In genomic region chr2:78476619-78477229, GRCh38 we compare ENCODE assay signal across 14 cellular contexts.
A peak's percentile ranks its signal among the peaks of the same experiment; 100 is the strongest.
DNase-seq lines count a peak whose midpoint lies in the region; ATAC-seq, FAIRE-seq and TF ChIP-seq lines count a peak whose summit lies in the region.
"Had no signal": no experiment of that assay in that cellular context is flagged by ENCODE, and none has a peak within 500 bp of the region (broad histone marks: within the 10 kb centered on the region; RNA-seq: fewer than 3 reads in every experiment).

No MANE protein-coding gene starts in this region.

- H3K23ac ChIP-seq in mesendoderm (ENCODE audit: low read length) = no peak overlapping the region

- TF ChIP-seq POLR2A in HepG2 (IDR thresholded peaks at IDR 0.05; ENCODE audit: insufficient read depth in 1 of 2, low read depth in 2 of 2, low read length in 2 of 2) (no peak), right lobe of liver (IDR thresholded peaks at IDR 0.05) (no peak), K562 (conservative IDR thresholded peaks at IDR 0.05) (no peak)

- no peak overlapping the region for H3K4ac ChIP-seq in mesendoderm (ENCODE audit: low read depth, low read length)

- TF ChIP-seq EP300 in HepG2 (IDR thresholded peaks at IDR 0.05; ENCODE audit: low read depth in 2 of 2, low read length in 2 of 2) = no peak
- no peak for TF ChIP-seq EP300 in HepG2 (CRISPR knock-in tag; IDR thresholded peaks at IDR 0.05; ENCODE audit: borderline replicate concordance)
- no peak for TF ChIP-seq EP300 in K562 (IDR thresholded peaks at IDR 0.05; ENCODE audit: low read length)

- no peak overlapping the region for H3K27ac ChIP-seq in HepG2 (ENCODE audit: extremely low read length, insufficient read depth, low read length)
- no peak overlapping the region for H3K27ac ChIP-seq in right lobe of liver
- no peak overlapping the region for H3K27ac ChIP-seq in K562 (ENCODE audit: extremely low read depth, low read depth, low read length)
- no peak overlapping the region for H3K27ac ChIP-seq in mesendoderm (ENCODE audit: low read depth, low read length)
- H3K27ac ChIP-seq: 22Rv1, BLaER1 had no signal

- H3K4me1 ChIP-seq in HepG2 (ENCODE audit: insufficient read depth, low read length) (no peaks in the 10 kb centered on the region), right lobe of liver (no peaks in the 10 kb centered on the region), K562 (replicated peaks in 1 of 2; ENCODE audit: control insufficient read depth in 2 of 2, insufficient read depth in 2 of 2, low read length in 2 of 2) (no peaks in the 10 kb centered on the region), mesendoderm (ENCODE audit: control insufficient read depth, low read depth, low read length) (no peaks in the 10 kb centered on the region)
- H3K4me1 ChIP-seq: BLaER1, HAP-1 had no signal

- ATAC-seq in HepG2 (no peak), right lobe of liver (no peak), K562 (no peak)
- ATAC-seq: GM12878 had no signal

- H3K56ac ChIP-seq in mesendoderm (ENCODE audit: low read length) = no peak overlapping the region

- no peaks in the 10 kb centered on the region for H3K9me3 ChIP-seq in HepG2 (ENCODE audit: low read length)
- no peaks in the 10 kb centered on the region for H3K9me3 ChIP-seq in right lobe of liver
- H3K9me3 ChIP-seq in K562 (replicated peaks; ENCODE audit: control insufficient read depth, insufficient read depth, low read depth, low read length) = no peaks in the 10 kb centered on the region
- H3K9me3 ChIP-seq: BLaER1, HAP-1 had no signal

- no peak overlapping the region for H2BK5ac ChIP-seq in mesendoderm (ENCODE audit: low read length)

- H3K79me2 ChIP-seq in HepG2 (ENCODE audit: insufficient read depth, low read length) (peaks cover 64% of the 10 kb centered on the region), K562 (ENCODE audit: control insufficient read depth, insufficient read depth, low read length) (peaks cover 27% of the 10 kb centered on the region), mesendoderm (ENCODE audit: control insufficient read depth, insufficient read depth, low read length) (no peaks in the 10 kb centered on the region)

- H3K18ac ChIP-seq in mesendoderm (ENCODE audit: low read length) = no peak overlapping the region

- BruUV-seq in HepG2 (replicated peaks; lab: Mats Ljungman, UMichigan) = no TSS peak
- BruUV-seq in K562 (replicated peaks; lab: Mats Ljungman, UMichigan) = no TSS peak

- H3K79me1 ChIP-seq in mesendoderm (ENCODE audit: low read length) = no peaks in the 10 kb centered on the region

- H3K9ac ChIP-seq in HepG2 (ENCODE audit: insufficient read depth, low read depth, low read length) (no peak overlapping the region), K562 (ENCODE audit: insufficient read depth in 1 of 2, low read depth in 2 of 2, low read length in 2 of 2) (no peak overlapping the region), mesendoderm (ENCODE audit: low read length) (no peak overlapping the region)
- H3K9ac ChIP-seq: BLaER1 had no signal

- intact Hi-C loops in HepG2 (cut with micrococcal nuclease; ENCODE audit: unreplicated experiment) = no loop called here
- intact Hi-C loops in right lobe of liver (cut with DNase I) = no loop called here
- intact Hi-C loops in K562 (cut with micrococcal nuclease) = no loop called here

- CTCF ChIA-PET in HepG2 (lab: Yijun Ruan, JAX; ENCODE audit: low intra/inter-chr PET ratio, low total read pairs) = no interaction called here
- CTCF ChIA-PET in K562 (lab: Yijun Ruan, JAX; ENCODE audit: low intra/inter-chr PET ratio) = no interaction called here

- TF ChIP-seq CTCF in HepG2 (CRISPR knock-in tag; IDR thresholded peaks at IDR 0.05) = 0 out of 2 replicates have a peak, but pooled peaks have one; percentile 5
- no peak for TF ChIP-seq CTCF in right lobe of liver (IDR thresholded peaks at IDR 0.05)
- TF ChIP-seq CTCF in K562 (IDR thresholded peaks at IDR 0.05 in 2 of 3, conservative IDR thresholded peaks at IDR 0.05 in 1 of 3; ENCODE audit: insufficient read depth in 2 of 3, low read depth in 1 of 3, low read length in 3 of 3) = no peak

- no peak overlapping the region for H2BK120ac ChIP-seq in mesendoderm (ENCODE audit: low read depth, low read length)

- no peak overlapping the region for H2AFZ ChIP-seq in HepG2 (ENCODE audit: low read length)
- no peak overlapping the region for H2AFZ ChIP-seq in K562 (ENCODE audit: low read depth, low read length)

- POLR2A ChIA-PET in HepG2 (lab: Yijun Ruan, JAX) = no interaction called here
- POLR2A ChIA-PET in K562 (lab: Yijun Ruan, JAX) = no interaction called here

- FAIRE-seq in HepG2 (lab: Jason Lieb, UNC) (no peak), K562 (lab: Jason Lieb, UNC) (no peak)
- FAIRE-seq: GM12878 had no signal

- no peaks in the 10 kb centered on the region for H3K9me1 ChIP-seq in K562 (ENCODE audit: control insufficient read depth, insufficient read depth, low read length)

- no peak overlapping the region for H2AK5ac ChIP-seq in mesendoderm (ENCODE audit: low read length)

- H3K36me3 ChIP-seq in HepG2 (replicated peaks in 1 of 2; ENCODE audit: control insufficient read depth in 1 of 2, insufficient read depth in 2 of 2, low read length in 2 of 2) (peaks cover 0 to 7% of the 10 kb centered on the region in 2 experiments; a peak in 1 of 5 replicates), right lobe of liver (no peaks in the 10 kb centered on the region), K562 (ENCODE audit: control insufficient read depth, insufficient read depth, low read length) (no peaks in the 10 kb centered on the region), mesendoderm (ENCODE audit: control insufficient read depth, insufficient read depth, low read length) (no peaks in the 10 kb centered on the region)
- H3K36me3 ChIP-seq: BLaER1, HAP-1 had no signal

- DNase-seq in HepG2 (ENCODE audit: low spot score) = no peak
- no peak for DNase-seq in right lobe of liver
- no peak for DNase-seq in K562 (ENCODE audit: extremely low read depth in 1 of 4, low spot score in 3 of 4)
- peak; percentile 3 for DNase-seq in mesendoderm
- no peak for DNase-seq in DMS53 treated with DMSO at 0.1 percent for 48 hours (lab: John Stamatoyannopoulos, UW; ENCODE audit: unreplicated experiment)
- no peak for DNase-seq in NOMO-1 (lab: John Stamatoyannopoulos, UW; ENCODE audit: unreplicated experiment in 2 of 2)
- no peak for DNase-seq in NCI-H2196 (lab: John Stamatoyannopoulos, UW; ENCODE audit: unreplicated experiment)
- DNase-seq: CD4-positive, alpha-beta memory T cell; DND-41; EL had no signal

- H3K27me3 ChIP-seq in HepG2 (ENCODE audit: control insufficient read depth in 1 of 2, insufficient read depth in 2 of 2, low read length in 2 of 2) = no peaks in the 10 kb centered on the region
- no peaks in the 10 kb centered on the region for H3K27me3 ChIP-seq in right lobe of liver
- H3K27me3 ChIP-seq in K562 (ENCODE audit: control insufficient read depth in 2 of 2, insufficient read depth in 2 of 2, low read length in 2 of 2) = no peaks in the 10 kb centered on the region
- no peaks in the 10 kb centered on the region for H3K27me3 ChIP-seq in mesendoderm (ENCODE audit: insufficient read depth, low read length, poor library complexity)
- H3K27me3 ChIP-seq: BLaER1 had no signal

- no peak overlapping the region for H2BK15ac ChIP-seq in mesendoderm (replicated peaks; ENCODE audit: low read depth)

- in situ Hi-C loops in HepG2 (cut with HindIII; ENCODE audit: extremely low pct_ligation_motif_present, low pct_unique_long_range_greater_than_20kb) = no loop called here
- in situ Hi-C loops in K562 (cut with MboI) = no loop called here

- H3K4me2 ChIP-seq in HepG2 (ENCODE audit: low read depth, low read length) (no peak overlapping the region), K562 (ENCODE audit: insufficient read depth, low read length) (no peak overlapping the region), mesendoderm (ENCODE audit: low read length) (no peak overlapping the region)
- H3K4me2 ChIP-seq: BLaER1 had no signal

- H3K4me3 ChIP-seq in HepG2 (replicated peaks in 1 of 3; ENCODE audit: insufficient read depth in 1 of 3, low read depth in 2 of 3, low read length in 3 of 3) (no peak overlapping the region), right lobe of liver (no peak overlapping the region), K562 (no peak overlapping the region), mesendoderm (ENCODE audit: low read length) (no peak overlapping the region)
- H3K4me3 ChIP-seq: BLaER1, GM12878, HAP-1 had no signal

- peaks cover 11% of the 10 kb centered on the region for H4K20me1 ChIP-seq in HepG2 (ENCODE audit: insufficient read depth, low read length)
- no peaks in the 10 kb centered on the region for H4K20me1 ChIP-seq in K562 (replicated peaks; ENCODE audit: control insufficient read depth, insufficient read depth, low read length)
- H4K20me1 ChIP-seq: BLaER1 had no signal

- H4K5ac ChIP-seq in mesendoderm (ENCODE audit: low read length) = no peak overlapping the region

- TF ChIP-seq RAD21 in HepG2 (CRISPR knock-in tag; IDR thresholded peaks at IDR 0.05) = no peak
- no peak for TF ChIP-seq RAD21 in K562 (CRISPR knock-in tag; conservative IDR thresholded peaks at IDR 0.05 in 1 of 2, IDR thresholded peaks at IDR 0.05 in 1 of 2)

- no peak overlapping the region for H4K8ac ChIP-seq in mesendoderm (ENCODE audit: low read depth, low read length)

- 98% methylated on average over 8 of the region's 8 CpGs for WGBS in HepG2 (ENCODE audit: low lambda C conversion rate)
- WGBS in right lobe of liver (ENCODE audit: insufficient coverage, low coverage, low lambda C conversion rate, missing lambda C conversion rate) = 57% methylated on average over 8 of the region's 8 CpGs
- 57% methylated on average over 8 of the region's 8 CpGs for WGBS in K562 (ENCODE audit: insufficient coverage, low coverage, missing lambda C conversion rate)
- WGBS in mesendoderm (ENCODE audit: extremely low coverage, insufficient coverage, low lambda C conversion rate) = no CpG with 5 or more reads among the region's 8 CpGs

TF ChIP-seq in HepG2, 621 proteins besides CTCF, POLR2A, EP300 and RAD21 (continues in another document):
- TF ChIP-seq MAFK (conservative IDR thresholded peaks at IDR 0.05 in 1 of 2, IDR thresholded peaks at IDR 0.05 in 1 of 2; ENCODE audit: low read length in 2 of 2) = peak; percentile 85 to 92
- TF ChIP-seq SMARCC2 (IDR thresholded peaks at IDR 0.05) = no peak
- TF ChIP-seq STAG1 (CRISPR knock-in tag; IDR thresholded peaks at IDR 0.05) = peak; percentile 14; the same call in 1 of the 2 replicates
- no peak for TF ChIP-seq GABPA (IDR thresholded peaks at IDR 0.05; ENCODE audit: low read depth, low read length)
- no peak for TF ChIP-seq GABPA (CRISPR knock-in tag; IDR thresholded peaks at IDR 0.05; ENCODE audit: low read depth)
- no peak for TF ChIP-seq ESRRA (CRISPR knock-in tag; IDR thresholded peaks at IDR 0.05; ENCODE audit: low read depth)

TF ChIP-seq in K562, 482 proteins besides CTCF, POLR2A, EP300 and RAD21:
- peak; percentile 55; the same call in 1 of the 2 replicates for TF ChIP-seq MAFK (IDR thresholded peaks at IDR 0.05; ENCODE audit: low read length)
- peak; percentile 87 for TF ChIP-seq ZNF316 (IDR thresholded peaks at IDR 0.05)
- peak; percentile 64; the same call in 1 of the 2 replicates for TF ChIP-seq MAFF (IDR thresholded peaks at IDR 0.05; ENCODE audit: low read length)
- TF ChIP-seq C11orf30 (IDR thresholded peaks at IDR 0.05; ENCODE audit: low read depth) = peak; percentile 71
- peak; percentile 52 for TF ChIP-seq MAFG (tag; conservative IDR thresholded peaks at IDR 0.05)
- no peak for TF ChIP-seq ZNF184 (CRISPR knock-in tag; IDR thresholded peaks at IDR 0.05)

Comparison
In these comparisons a context has a peak if more than half of its experiments do, and no peak if none do; other contexts are left out.
1. Of the 241 proteins assayed by ChIP-seq in both HepG2 and K562: peak only in HepG2: CTCF and STAG1; only in K562: MAFG; in both: MAFF and MAFK; in neither: 236.